19 cellular contexts compared by ENCODE assay signal in the genomic region with DNA sequence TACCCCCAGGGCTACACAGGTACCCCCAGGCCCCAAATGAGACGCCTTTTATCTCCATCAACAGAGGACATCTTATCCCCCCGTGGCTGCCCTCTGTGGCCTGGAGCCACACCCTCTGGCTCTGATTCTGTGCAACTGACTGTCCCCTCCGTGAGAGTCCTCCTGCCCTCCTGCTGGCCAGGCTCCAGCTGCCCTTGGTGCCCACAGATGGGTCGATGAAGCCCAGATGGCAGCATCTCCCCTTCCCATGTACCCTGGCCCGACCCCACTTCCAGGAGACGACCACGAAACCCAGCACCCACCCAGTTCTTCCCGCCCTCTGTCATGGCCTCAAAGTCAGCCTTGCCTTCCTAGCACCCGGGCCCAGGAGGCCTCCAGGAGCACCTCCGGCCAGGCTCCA. TPM values are rescaled to one million over a fixed set of nuclear protein-coding genes. Genes with fewer than 3 reads are reported as not detected.
DNase-seq lines count a peak whose midpoint lies in the region; ATAC-seq and TF ChIP-seq lines count a peak whose summit lies in the region.
"Had no signal": no experiment of that assay in that cellular context is flagged by ENCODE, and none has a peak within 500 bp of the region (broad histone marks: within the 10 kb centered on the region; RNA-seq: fewer than 3 reads in every experiment).

No MANE protein-coding gene starts in this region.

- no peak overlapping the region for H3K18ac ChIP-seq in mesenchymal stem cell (ENCODE audit: low read depth in 1 of 2, low read length in 2 of 2)

- no peak overlapping the region for H2AFZ ChIP-seq in mesenchymal stem cell (ENCODE audit: low read depth, low read length)

- 89% methylated on average over 10 of the region's 10 CpGs for WGBS in mesenchymal stem cell

- H4K91ac ChIP-seq in mesenchymal stem cell (ENCODE audit: low read length): no peak overlapping the region

- H3K27me3 ChIP-seq in mesenchymal stem cell (ENCODE audit: control insufficient read depth in 1 of 2, insufficient read depth in 1 of 2, low read length in 2 of 2): no peaks in the 10 kb centered on the region
- H3K27me3 ChIP-seq in vagina: no peaks in the 10 kb centered on the region
- H3K27me3 ChIP-seq: BE2C had no signal

- no peak overlapping the region for H3K27ac Mint-ChIP-seq in natural killer cell treated with Interleukin-12 subunit alpha and Interleukin-12 subunit beta and Interleukin-15 and Interleukin-18, amount 100 ng/mL, for 72 hours
- no peak overlapping the region for H3K27ac Mint-ChIP-seq in natural killer cell
- H3K27ac Mint-ChIP-seq in central memory CD8-positive, alpha-beta T cell (ENCODE audit: low read depth): peak overlapping the region; percentile 68
- H3K27ac Mint-ChIP-seq: GM23338 had no signal

- TF ChIP-seq CTCF in natural killer cell (IDR thresholded peaks at IDR 0.05): no peak
- no peak for TF ChIP-seq CTCF in vagina (IDR thresholded peaks at IDR 0.05)

- no peak overlapping the region for H3K14ac ChIP-seq in mesenchymal stem cell (ENCODE audit: low read length in 2 of 2)

- H3K27me3 Mint-ChIP-seq in natural killer cell treated with Interleukin-12 subunit alpha and Interleukin-12 subunit beta and Interleukin-15 and Interleukin-18, amount 100 ng/mL, for 72 hours: no peaks in the 10 kb centered on the region
- H3K27me3 Mint-ChIP-seq in natural killer cell (ENCODE audit: low read depth in 2 of 2): peaks cover 0 to 3% of the 10 kb centered on the region in 2 donors
- no peaks in the 10 kb centered on the region for H3K27me3 Mint-ChIP-seq in central memory CD8-positive, alpha-beta T cell
- H3K27me3 Mint-ChIP-seq: CD4-positive, CD25-positive, alpha-beta regulatory T cell; CD8-positive, alpha-beta memory T cell had no signal

- H3K9me3 ChIP-seq in mesenchymal stem cell (ENCODE audit: control insufficient read depth, low read length): no peaks in the 10 kb centered on the region
- no peaks in the 10 kb centered on the region for H3K9me3 ChIP-seq in vagina
- H3K9me3 ChIP-seq: BE2C had no signal

- peak overlapping the region; percentile 13 for H2AK5ac ChIP-seq in mesenchymal stem cell (ENCODE audit: low read length, severe bottlenecking)

- H3K4ac ChIP-seq in mesenchymal stem cell (ENCODE audit: low read depth in 1 of 2, low read length in 2 of 2): no peak overlapping the region

- H3K4me3 Mint-ChIP-seq in natural killer cell treated with Interleukin-12 subunit alpha and Interleukin-12 subunit beta and Interleukin-15 and Interleukin-18, amount 100 ng/mL, for 72 hours: no peak overlapping the region
- H3K4me3 Mint-ChIP-seq in natural killer cell: no peak overlapping the region
- no peak overlapping the region for H3K4me3 Mint-ChIP-seq in central memory CD8-positive, alpha-beta T cell
- H3K4me3 Mint-ChIP-seq: CD4-positive, CD25-positive, alpha-beta regulatory T cell; GM23338 had no signal

- no peak overlapping the region for H3K27ac ChIP-seq in mesenchymal stem cell (ENCODE audit: low read length, poor library complexity, severe bottlenecking)
- no peak overlapping the region for H3K27ac ChIP-seq in vagina
- H3K27ac ChIP-seq: HL-60 had no signal

- no peak for ATAC-seq in natural killer cell treated with Interleukin-12 subunit alpha and Interleukin-12 subunit beta and Interleukin-15 and Interleukin-18, amount 100 ng/mL, for 72 hours
- ATAC-seq in natural killer cell: no peak
- no peak for ATAC-seq in central memory CD8-positive, alpha-beta T cell (replicated peaks; ENCODE audit: extremely low read depth, poor library complexity, severe bottlenecking)
- ATAC-seq in GM19467 (IDR thresholded peaks at IDR 0.05; ENCODE audit: unreplicated experiment): no peak

- peaks cover 16% of the 10 kb centered on the region for H3K4me1 ChIP-seq in mesenchymal stem cell (ENCODE audit: control insufficient read depth, insufficient read depth, low read depth, low read length)
- peaks cover 10% of the 10 kb centered on the region for H3K4me1 ChIP-seq in vagina
- H3K4me1 ChIP-seq: BE2C had no signal

- no peak for TF ChIP-seq POLR2A in vagina (IDR thresholded peaks at IDR 0.05)

- H3K23ac ChIP-seq in mesenchymal stem cell (ENCODE audit: low read length in 2 of 2): no peak overlapping the region

- H2BK120ac ChIP-seq in mesenchymal stem cell (ENCODE audit: low read depth, low read length): no peak overlapping the region

- H2BK5ac ChIP-seq in mesenchymal stem cell (ENCODE audit: low read depth, low read length, poor library complexity, severe bottlenecking): no peak overlapping the region

- no peaks in the 10 kb centered on the region for H3K9me3 Mint-ChIP-seq in natural killer cell treated with Interleukin-12 subunit alpha and Interleukin-12 subunit beta and Interleukin-15 and Interleukin-18, amount 100 ng/mL, for 72 hours
- H3K9me3 Mint-ChIP-seq in natural killer cell: no peaks in the 10 kb centered on the region
- no peaks in the 10 kb centered on the region for H3K9me3 Mint-ChIP-seq in central memory CD8-positive, alpha-beta T cell

- H3K4me1 Mint-ChIP-seq in natural killer cell treated with Interleukin-12 subunit alpha and Interleukin-12 subunit beta and Interleukin-15 and Interleukin-18, amount 100 ng/mL, for 72 hours (ENCODE audit: low read depth in 2 of 2): no peaks in the 10 kb centered on the region
- H3K4me1 Mint-ChIP-seq in natural killer cell: no peaks in the 10 kb centered on the region
- H3K4me1 Mint-ChIP-seq in central memory CD8-positive, alpha-beta T cell: peaks cover 42% of the 10 kb centered on the region
- H3K4me1 Mint-ChIP-seq: GM23338 had no signal

- H3K4me2 ChIP-seq in mesenchymal stem cell (ENCODE audit: low read length, poor library complexity, severe bottlenecking): no peak overlapping the region
- H3K4me2 ChIP-seq: GM23338 had no signal

- H2BK12ac ChIP-seq in mesenchymal stem cell (ENCODE audit: low read length in 2 of 2): no peak overlapping the region

- peaks cover 1% of the 10 kb centered on the region for H3K36me3 Mint-ChIP-seq in natural killer cell treated with Interleukin-12 subunit alpha and Interleukin-12 subunit beta and Interleukin-15 and Interleukin-18, amount 100 ng/mL, for 72 hours
- H3K36me3 Mint-ChIP-seq in natural killer cell: no peaks in the 10 kb centered on the region
- H3K36me3 Mint-ChIP-seq in central memory CD8-positive, alpha-beta T cell (ENCODE audit: insufficient read depth): peaks cover 8% of the 10 kb centered on the region
- H3K36me3 Mint-ChIP-seq: CD4-positive, CD25-positive, alpha-beta regulatory T cell; CD8-positive, alpha-beta memory T cell had no signal

- H3K79me1 ChIP-seq in mesenchymal stem cell (replicated peaks; ENCODE audit: low read length, poor library complexity, severe bottlenecking): no peaks in the 10 kb centered on the region

- H4K8ac ChIP-seq in mesenchymal stem cell (ENCODE audit: low read length): no peak overlapping the region

- no peak overlapping the region for H3K4me3 ChIP-seq in mesenchymal stem cell (ENCODE audit: insufficient read depth in 1 of 2, low read depth in 1 of 2, low read length in 2 of 2)
- H3K4me3 ChIP-seq in vagina: no peak overlapping the region
- H3K4me3 ChIP-seq: GM23338 had no signal

- DNase-seq in natural killer cell treated with Interleukin-12 subunit alpha and Interleukin-12 subunit beta and Interleukin-15 and Interleukin-18, amount 100 ng/mL, for 72 hours (ENCODE audit: low spot score): peak; percentile 58
- DNase-seq in natural killer cell (no peak), mesenchymal stem cell (no peak), vagina (ENCODE audit: extremely low spot score in 2 of 2) (peak; percentile 74 to 79), SIG-M5 (lab: John Stamatoyannopoulos, UW) (no peak), superior temporal gyrus (ENCODE audit: extremely low spot score) (no peak)
- DNase-seq in central memory CD8-positive, alpha-beta T cell (ENCODE audit: low spot score in 2 of 2): no peak
- DNase-seq: ACHN; BE2C; C1 segment of cervical spinal cord; CD4-positive, CD25-positive, alpha-beta regulatory T cell; CD8-positive, alpha-beta memory T cell; COR-L47; DMS 273 treated with DMSO at 0.1 percent for 48 hours; HCEC 1CT had no signal

- intact Hi-C loops in natural killer cell (cut with micrococcal nuclease): loop anchor here (10.0 kb wide), 2 partner anchors 420 to 520 kb away; no protein-coding TSS in a partner anchor
- intact Hi-C loops in vagina (cut with DNase I): no loop called here

- H2BK15ac ChIP-seq in mesenchymal stem cell (ENCODE audit: low read depth, poor library complexity, severe bottlenecking): no peak overlapping the region

- H3K9ac ChIP-seq in mesenchymal stem cell (ENCODE audit: low read length): no peak overlapping the region

- H3K36me3 ChIP-seq in mesenchymal stem cell (ENCODE audit: control insufficient read depth in 1 of 2, insufficient read depth in 2 of 2, low read depth in 1 of 2, low read length in 2 of 2): no peaks in the 10 kb centered on the region
- H3K36me3 ChIP-seq in vagina: no peaks in the 10 kb centered on the region
- H3K36me3 ChIP-seq: BE2C had no signal

RNA-seq across cellular contexts. Expression of a gene that starts 9.6 kb away (rescaled TPM):
- total RNA-seq in natural killer cell treated with Interleukin-12 subunit alpha and Interleukin-12 subunit beta and Interleukin-15 and Interleukin-18, amount 100 ng/mL, for 72 hours: not detected
- total RNA-seq in natural killer cell (not detected), vagina (not detected)
- polyA plus RNA-seq in mesenchymal stem cell (2013, experiment 1 of 2): not detected
- polyA plus RNA-seq in mesenchymal stem cell (2013, experiment 2 of 2): not detected
- total RNA-seq: CD4-positive, CD25-positive, alpha-beta regulatory T cell; CD8-positive, alpha-beta memory T cell; GM23338; HT1080 had no signal
- polyA plus RNA-seq: CD4-positive, CD25-positive, alpha-beta regulatory T cell; CD8-positive, alpha-beta memory T cell; GM23338 had no signal

RNA-seq across cellular contexts. Expression of a gene that starts 16.0 kb away (rescaled TPM):
- not detected for total RNA-seq in natural killer cell treated with Interleukin-12 subunit alpha and Interleukin-12 subunit beta and Interleukin-15 and Interleukin-18, amount 100 ng/mL, for 72 hours
- total RNA-seq in natural killer cell (under 1 TPM; 0.16 to 0.23 (median 0.23) TPM), vagina (not detected)
- not detected for polyA plus RNA-seq in mesenchymal stem cell (2013, experiment 1 of 2)
- not detected for polyA plus RNA-seq in mesenchymal stem cell (2013, experiment 2 of 2)
- total RNA-seq: CD8-positive, alpha-beta memory T cell; GM23338; HT1080 had no signal
- polyA plus RNA-seq: GM23338 had no signal

RNA-seq across cellular contexts. Expression of a gene that starts 22.5 kb away (rescaled TPM):
- total RNA-seq in natural killer cell treated with Interleukin-12 subunit alpha and Interleukin-12 subunit beta and Interleukin-15 and Interleukin-18, amount 100 ng/mL, for 72 hours: not detected
- total RNA-seq in natural killer cell (not detected), vagina (not detected)
- not detected for polyA plus RNA-seq in mesenchymal stem cell (2013, experiment 1 of 2)
- polyA plus RNA-seq in mesenchymal stem cell (2013, experiment 2 of 2): not detected
- total RNA-seq: CD4-positive, CD25-positive, alpha-beta regulatory T cell; CD8-positive, alpha-beta memory T cell; GM23338; HT1080 had no signal
- polyA plus RNA-seq: GM23338 had no signal

RNA-seq across cellular contexts. Expression of a gene that starts 25.5 kb away (rescaled TPM):
- total RNA-seq in natural killer cell treated with Interleukin-12 subunit alpha and Interleukin-12 subunit beta and Interleukin-15 and Interleukin-18, amount 100 ng/mL, for 72 hours: not detected
- total RNA-seq in natural killer cell: not detected
- not detected for polyA plus RNA-seq in mesenchymal stem cell (2013, experiment 1 of 2)
- polyA plus RNA-seq in mesenchymal stem cell (2013, experiment 2 of 2): not detected
- 1.5 TPM for total RNA-seq in vagina
- total RNA-seq: CD4-positive, CD25-positive, alpha-beta regulatory T cell; CD8-positive, alpha-beta memory T cell; GM23338; HT1080 had no signal
- polyA plus RNA-seq: CD4-positive, CD25-positive, alpha-beta regulatory T cell; CD8-positive, alpha-beta memory T cell; GM23338 had no signal

RNA-seq across cellular contexts. Expression of a gene that starts 44.5 kb away (rescaled TPM):
- not detected for total RNA-seq in natural killer cell treated with Interleukin-12 subunit alpha and Interleukin-12 subunit beta and Interleukin-15 and Interleukin-18, amount 100 ng/mL, for 72 hours
- total RNA-seq in natural killer cell (not detected), vagina (not detected)
- polyA plus RNA-seq in mesenchymal stem cell (2013, experiment 1 of 2): not detected
- polyA plus RNA-seq in mesenchymal stem cell (2013, experiment 2 of 2): not detected
- total RNA-seq: CD4-positive, CD25-positive, alpha-beta regulatory T cell; CD8-positive, alpha-beta memory T cell; GM23338; HT1080 had no signal
- polyA plus RNA-seq: CD4-positive, CD25-positive, alpha-beta regulatory T cell; CD8-positive, alpha-beta memory T cell; GM23338 had no signal

Comparison
In these comparisons a context has a peak if more than half of its experiments do, and no peak if none do; other contexts are left out.
1. DNase-seq: peak in natural killer cell treated with Interleukin-12 subunit alpha and Interleukin-12 subunit beta and Interleukin-15 and Interleukin-18, amount 100 ng/mL, for 72 hours (single experiment) and vagina (2 of 2); none in natural killer cell (single experiment), central memory CD8-positive, alpha-beta T cell (0 of 2), mesenchymal stem cell (single experiment), SIG-M5 (single experiment) and superior temporal gyrus (single experiment).